Comparison of ENCODE assay signal across 1 cellular context in the genomic region with DNA sequence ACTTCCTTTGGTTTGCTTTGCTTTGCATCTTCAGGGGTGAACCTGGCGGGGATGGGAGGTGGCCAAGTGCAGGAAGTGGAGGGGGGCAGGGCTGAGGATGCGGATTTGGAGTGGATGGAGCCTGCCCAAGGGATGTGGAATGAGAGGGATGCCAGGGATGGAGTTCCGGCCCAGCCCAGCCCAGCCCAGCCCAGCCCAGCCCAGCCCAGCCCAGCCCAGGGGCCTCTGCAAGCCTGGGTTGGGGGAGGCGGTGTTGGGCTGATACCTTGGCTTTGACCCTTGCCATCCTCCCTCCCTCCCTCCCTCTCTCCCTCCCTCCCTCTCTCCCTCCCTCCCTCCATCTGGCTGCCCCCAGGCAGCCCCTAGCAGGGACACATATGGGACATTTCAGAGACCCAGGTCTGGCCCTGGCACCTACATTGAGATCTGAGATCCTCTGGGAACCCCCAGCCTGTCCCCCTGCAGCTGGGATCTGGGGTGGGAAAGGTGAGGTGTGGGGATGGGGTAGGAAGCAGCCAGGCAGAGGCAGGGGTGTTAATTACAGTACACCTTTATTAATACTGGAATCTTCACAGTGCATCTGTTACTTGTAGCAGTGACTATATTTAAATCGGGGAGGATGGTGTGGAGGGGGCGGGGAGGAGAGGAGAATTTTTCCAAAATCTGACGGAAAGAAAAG.
TF ChIP-seq lines count a peak whose summit lies in the region.

No MANE protein-coding gene starts in this region.

TF ChIP-seq in IMR-90, 13 proteins besides CTCF, POLR2A, EP300 and RAD21:
- TF ChIP-seq MAZ (IDR thresholded peaks at IDR 0.05; ENCODE audit: borderline replicate concordance, low read depth, low read length) (no peak), RFX5 (IDR thresholded peaks at IDR 0.05; ENCODE audit: low read depth, low read length) (no peak), FOS (IDR thresholded peaks at IDR 0.05; ENCODE audit: low read depth, low read length) (no peak), CHD1 (IDR thresholded peaks at IDR 0.05; ENCODE audit: low read depth, low read length) (no peak), MXI1 (IDR thresholded peaks at IDR 0.05; ENCODE audit: borderline replicate concordance, low read depth, low read length) (no peak), RCOR1 (IDR thresholded peaks at IDR 0.05; ENCODE audit: insufficient replicate concordance, low read length) (no peak), NFE2L2 (IDR thresholded peaks at IDR 0.05; ENCODE audit: low read depth, low read length) (no peak), BHLHE40 (IDR thresholded peaks at IDR 0.05; ENCODE audit: low read depth, low read length) (no peak), SMC3 (IDR thresholded peaks at IDR 0.05; ENCODE audit: low read depth, low read length) (no peak), CEBPB (IDR thresholded peaks at IDR 0.05; ENCODE audit: low read depth, low read length) (no peak), MAFK (IDR thresholded peaks at IDR 0.05; ENCODE audit: low read depth, low read length) (no peak)
- TF ChIP-seq, protein P1, sequence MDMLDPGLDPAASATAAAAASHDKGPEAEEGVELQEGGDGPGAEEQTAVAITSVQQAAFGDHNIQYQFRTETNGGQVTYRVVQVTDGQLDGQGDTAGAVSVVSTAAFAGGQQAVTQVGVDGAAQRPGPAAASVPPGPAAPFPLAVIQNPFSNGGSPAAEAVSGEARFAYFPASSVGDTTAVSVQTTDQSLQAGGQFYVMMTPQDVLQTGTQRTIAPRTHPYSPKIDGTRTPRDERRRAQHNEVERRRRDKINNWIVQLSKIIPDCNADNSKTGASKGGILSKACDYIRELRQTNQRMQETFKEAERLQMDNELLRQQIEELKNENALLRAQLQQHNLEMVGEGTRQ (IDR thresholded peaks at IDR 0.05; ENCODE audit: low read depth, low read length) = no peak
- TF ChIP-seq, protein P2, sequence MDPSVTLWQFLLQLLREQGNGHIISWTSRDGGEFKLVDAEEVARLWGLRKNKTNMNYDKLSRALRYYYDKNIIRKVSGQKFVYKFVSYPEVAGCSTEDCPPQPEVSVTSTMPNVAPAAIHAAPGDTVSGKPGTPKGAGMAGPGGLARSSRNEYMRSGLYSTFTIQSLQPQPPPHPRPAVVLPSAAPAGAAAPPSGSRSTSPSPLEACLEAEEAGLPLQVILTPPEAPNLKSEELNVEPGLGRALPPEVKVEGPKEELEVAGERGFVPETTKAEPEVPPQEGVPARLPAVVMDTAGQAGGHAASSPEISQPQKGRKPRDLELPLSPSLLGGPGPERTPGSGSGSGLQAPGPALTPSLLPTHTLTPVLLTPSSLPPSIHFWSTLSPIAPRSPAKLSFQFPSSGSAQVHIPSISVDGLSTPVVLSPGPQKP (IDR thresholded peaks at IDR 0.05; ENCODE audit: borderline replicate concordance, low read depth, low read length) = no peak
